Comparison of ENCODE assay signal across 1 cellular context in the genomic region with DNA sequence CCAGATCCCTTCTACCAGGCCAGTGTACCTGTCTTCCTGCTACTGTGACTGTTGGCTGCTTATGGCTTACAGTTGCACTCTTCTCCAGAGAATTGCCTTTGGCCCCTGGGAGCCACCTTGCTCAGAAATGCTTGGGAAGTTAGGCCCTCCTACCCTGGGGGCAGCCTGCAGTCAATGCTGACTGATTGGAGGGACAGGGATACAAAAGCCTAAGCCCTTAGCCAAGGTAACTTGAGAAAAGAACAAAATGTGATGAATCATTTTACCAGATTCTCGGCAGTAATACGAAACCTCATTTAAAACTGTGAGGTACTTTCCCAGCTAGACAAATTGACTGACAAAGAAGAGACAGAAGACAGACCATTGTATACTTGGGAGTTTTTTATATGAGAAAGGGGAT.
TF ChIP-seq lines count a peak whose summit lies in the region.

No MANE protein-coding gene starts in this region.

TF ChIP-seq in HEK293, 187 proteins besides CTCF, POLR2A, EP300 and RAD21:
- TF ChIP-seq, protein P1, sequence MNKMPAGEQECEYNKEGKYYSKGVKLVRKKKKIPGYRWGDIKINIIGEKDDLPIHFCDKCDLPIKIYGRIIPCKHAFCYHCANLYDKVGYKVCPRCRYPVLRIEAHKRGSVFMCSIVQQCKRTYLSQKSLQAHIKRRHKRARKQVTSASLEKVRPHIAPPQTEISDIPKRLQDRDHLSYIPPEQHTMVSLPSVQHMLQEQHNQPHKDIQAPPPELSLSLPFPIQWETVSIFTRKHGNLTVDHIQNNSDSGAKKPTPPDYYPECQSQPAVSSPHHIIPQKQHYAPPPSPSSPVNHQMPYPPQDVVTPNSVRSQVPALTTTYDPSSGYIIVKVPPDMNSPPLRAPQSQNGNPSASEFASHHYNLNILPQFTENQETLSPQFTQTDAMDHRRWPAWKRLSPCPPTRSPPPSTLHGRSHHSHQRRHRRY (tag by site-specific recombination; IDR thresholded peaks at IDR 0.05) = no peak
- TF ChIP-seq ZNF394 (tag by site-specific recombination; IDR thresholded peaks at IDR 0.05; ENCODE audit: borderline replicate concordance) (no peak), ZBTB48 (tag by site-specific recombination; IDR thresholded peaks at IDR 0.05) (0 out of 2 replicates have a peak, but pooled peaks have one; percentile 19), ZNF274 (IDR thresholded peaks at IDR 0.05; ENCODE audit: low read length) (no peak), ZNF274 (tag by site-specific recombination; IDR thresholded peaks at IDR 0.05; ENCODE audit: borderline replicate concordance) (no peak)
TF ChIP-seq in HEK293: peak in this region for 1.
